ENCODE assay signal across 1 cellular context in the genomic region with DNA sequence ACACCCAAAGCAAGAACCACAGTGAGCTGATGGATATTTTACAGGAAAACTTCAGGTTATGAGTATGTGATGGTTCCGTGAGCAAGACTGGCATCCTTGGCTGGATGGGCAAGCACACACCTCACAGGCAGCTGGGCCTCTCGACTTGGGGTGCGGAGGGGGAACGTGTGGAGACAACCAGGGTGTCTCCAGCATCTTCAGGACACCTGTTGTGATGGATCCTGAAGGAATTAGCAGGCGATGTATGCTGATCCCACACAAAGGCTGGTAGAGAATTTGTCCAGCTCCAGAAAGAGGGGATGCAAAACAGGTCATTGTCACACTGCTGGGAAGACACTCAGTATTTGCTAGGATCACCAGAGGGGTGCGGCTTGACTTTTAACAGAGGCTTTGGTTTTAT.
TF ChIP-seq lines count a peak whose summit lies in the region.

No MANE protein-coding gene starts in this region.

TF ChIP-seq in GM12878, 131 proteins besides CTCF, POLR2A, EP300 and RAD21:
- no peak for TF ChIP-seq GATAD2B (conservative IDR thresholded peaks at IDR 0.05; ENCODE audit: low read depth)
- 0 out of 2 replicates have a peak, but pooled peaks have one; percentile 18 for TF ChIP-seq POLR2AphosphoS5 (IDR thresholded peaks at IDR 0.05; ENCODE audit: low read length)
- TF ChIP-seq SP1 (IDR thresholded peaks at IDR 0.05; ENCODE audit: low read depth, low read length): no peak
- TF ChIP-seq SPI1 (IDR thresholded peaks at IDR 0.05; ENCODE audit: borderline replicate concordance, insufficient read depth, low read depth, low read length): no peak
